ENCODE assay signal across 23 cellular contexts in the genomic region with DNA sequence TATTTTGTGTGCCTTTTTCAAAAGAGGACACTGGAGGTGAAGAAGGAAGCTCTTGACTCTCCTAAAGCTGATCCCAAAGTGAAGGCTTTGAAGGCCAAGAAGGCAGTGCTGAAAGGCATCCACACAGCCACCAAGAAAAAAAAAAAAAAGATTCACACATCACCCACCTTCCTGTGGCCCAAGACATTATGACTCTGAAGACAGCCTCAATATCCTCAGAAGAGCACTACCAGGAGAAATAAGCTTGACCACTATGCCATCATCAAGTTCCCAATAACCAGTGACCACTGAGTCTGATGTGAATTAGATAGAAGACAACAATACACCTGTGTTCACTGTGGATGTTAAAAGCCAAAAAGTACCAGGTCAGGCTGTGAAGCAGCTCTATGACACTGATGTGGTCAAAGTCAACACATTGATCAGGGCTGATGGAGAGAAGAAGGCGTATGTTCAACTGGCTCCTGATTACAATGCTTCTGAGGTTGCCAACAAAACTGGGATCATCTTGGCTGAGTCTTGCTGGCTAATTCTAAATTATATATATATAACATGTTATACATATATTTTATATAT. TPM values are rescaled to one million over a fixed set of nuclear protein-coding genes. Genes with fewer than 3 reads are reported as not detected.
DNase-seq lines count a peak whose midpoint lies in the region; ATAC-seq and TF ChIP-seq lines count a peak whose summit lies in the region.
"Had no signal": no experiment of that assay in that cellular context is flagged by ENCODE, and none has a peak within 500 bp of the region (broad histone marks: within the 10 kb centered on the region; RNA-seq: fewer than 3 reads in every experiment).

No MANE protein-coding gene starts in this region.

- intact Hi-C loops in activated CD4-positive, alpha-beta T cell treated with anti-CD3 and anti-CD28 coated beads for 36 hours (cut with DNase I, micrococcal nuclease), result no loop called here
- intact Hi-C loops in OCI-LY7 (cut with micrococcal nuclease; ENCODE audit: unreplicated experiment), result no loop called here

- no peaks in the 10 kb centered on the region for H3K27me3 Mint-ChIP-seq in activated CD4-positive, alpha-beta T cell treated with anti-CD3 and anti-CD28 coated beads for 36 hours
- no peaks in the 10 kb centered on the region for H3K27me3 Mint-ChIP-seq in stimulated activated naive CD8-positive, alpha-beta T cell treated with anti-CD3 and anti-CD28 coated beads, Interleukin-15, amount 100 ng/mL, for 72 hours

- no peak overlapping the region for H3K27ac Mint-ChIP-seq in activated CD4-positive, alpha-beta T cell treated with anti-CD3 and anti-CD28 coated beads for 36 hours
- no peak overlapping the region for H3K27ac Mint-ChIP-seq in stimulated activated naive CD8-positive, alpha-beta T cell treated with anti-CD3 and anti-CD28 coated beads, Interleukin-15, amount 100 ng/mL, for 72 hours
- H3K27ac Mint-ChIP-seq: CD8-positive, alpha-beta T cell had no signal

- H3K36me3 ChIP-seq in OCI-LY7 (ENCODE audit: insufficient read depth, low read length), result no peaks in the 10 kb centered on the region

- no peak overlapping the region for H3K4me3 ChIP-seq in OCI-LY7 (ENCODE audit: low read depth, low read length, poor library complexity, severe bottlenecking)
- H3K4me3 ChIP-seq: PC-9, SK-N-MC had no signal

- peaks cover 12% of the 10 kb centered on the region for H3K9me3 Mint-ChIP-seq in activated CD4-positive, alpha-beta T cell treated with anti-CD3 and anti-CD28 coated beads for 36 hours (ENCODE audit: low read depth)
- H3K9me3 Mint-ChIP-seq in stimulated activated naive CD8-positive, alpha-beta T cell treated with anti-CD3 and anti-CD28 coated beads, Interleukin-15, amount 100 ng/mL, for 72 hours, result peaks cover 11 to 16% of the 10 kb centered on the region in 2 donors

- POLR2A ChIA-PET in activated CD4-positive, alpha-beta T cell treated with anti-CD3 and anti-CD28 coated beads for 36 hours (lab: Charles Lee), result no interaction called here
- POLR2A ChIA-PET in OCI-LY7 (lab: Charles Lee), result no interaction called here

- no peak for DNase-seq in activated CD4-positive, alpha-beta T cell treated with anti-CD3 and anti-CD28 coated beads for 36 hours
- no peak for DNase-seq in activated CD4-positive, alpha-beta T cell treated with anti-CD3 and anti-CD28 coated beads, Interleukin-2, amount 50 U/mL, for 48 hours
- no peak for DNase-seq in stimulated activated naive CD8-positive, alpha-beta T cell treated with anti-CD3 and anti-CD28 coated beads, Interleukin-15, amount 100 ng/mL, for 72 hours
- DNase-seq in stimulated activated naive CD8-positive, alpha-beta T cell treated with anti-CD3 and anti-CD28 coated beads, Interleukin-15, Interleukin-2, amounts not matched to agents 100 U/mL and 50 U/mL, for 24 hours, result no peak
- DNase-seq in SK-N-DZ (ENCODE audit: low spot score) (peak; percentile 48), OCI-LY7 (ENCODE audit: low spot score) (no peak)
- DNase-seq: AML-193; C1 segment of cervical spinal cord; CD8-positive, alpha-beta T cell; DND-41; IMR-90; NCI-H1092; NCI-H1436; NCI-H187 treated with DMSO at 0.1 percent for 48 hours; NCI-H226; NCI-H510A treated with DMSO at 0.1 percent for 48 hours; PC-9; RPMI8226; SHP77 had no signal

- no peaks in the 10 kb centered on the region for H3K79me2 ChIP-seq in OCI-LY7 (ENCODE audit: insufficient read depth, low read depth, low read length)

- no peaks in the 10 kb centered on the region for H4K20me1 ChIP-seq in OCI-LY7 (ENCODE audit: insufficient read depth, low read length)

- CTCF ChIA-PET in activated CD4-positive, alpha-beta T cell treated with anti-CD3 and anti-CD28 coated beads for 36 hours (lab: Charles Lee), result interaction anchor here (1.1 to 1.2 kb wide), 2 partner anchors 62 to 229 kb away, joined by 3 read pairs; no protein-coding TSS in a partner anchor
- CTCF ChIA-PET in OCI-LY7 (lab: Charles Lee; ENCODE audit: unreplicated experiment), result no interaction called here

- H3K36me3 Mint-ChIP-seq in activated CD4-positive, alpha-beta T cell treated with anti-CD3 and anti-CD28 coated beads for 36 hours (ENCODE audit: low read depth), result peaks cover 19% of the 10 kb centered on the region

- no TSS peak for BruUV-seq in OCI-LY7 (replicated peaks; lab: Mats Ljungman, UMichigan)

- ATAC-seq in activated CD4-positive, alpha-beta T cell treated with anti-CD3 and anti-CD28 coated beads for 36 hours, result peak; percentile 44
- ATAC-seq in stimulated activated naive CD8-positive, alpha-beta T cell treated with anti-CD3 and anti-CD28 coated beads, Interleukin-15, amount 100 ng/mL, for 72 hours, result peak; percentile 74
- ATAC-seq in stimulated activated naive CD8-positive, alpha-beta T cell treated with anti-CD3 and anti-CD28 coated beads, Interleukin-15, Interleukin-2, amounts not matched to agents 100 U/mL and 50 U/mL, for 24 hours, result no peak
- ATAC-seq in GM18861 (IDR thresholded peaks at IDR 0.05; ENCODE audit: unreplicated experiment) (no peak), GM19023 (IDR thresholded peaks at IDR 0.05; ENCODE audit: unreplicated experiment) (no peak)
- ATAC-seq: CD8-positive, alpha-beta T cell; HCT116 had no signal

- H2AFZ ChIP-seq in OCI-LY7 (ENCODE audit: low read length), result no peak overlapping the region
- H2AFZ ChIP-seq: PC-9 had no signal

- H3K4me1 ChIP-seq in OCI-LY7 (ENCODE audit: insufficient read depth, low read length, poor library complexity, severe bottlenecking), result no peaks in the 10 kb centered on the region

- no peak overlapping the region for H3K27ac ChIP-seq in OCI-LY7 (ENCODE audit: low read depth, low read length, poor library complexity, severe bottlenecking)
- H3K27ac ChIP-seq: PC-9, SK-N-MC had no signal

- TF ChIP-seq CTCF in OCI-LY7 (conservative IDR thresholded peaks at IDR 0.05; ENCODE audit: low read length), result no peak

- H3K9me3 ChIP-seq in OCI-LY7 (ENCODE audit: low read length), result no peaks in the 10 kb centered on the region

- H3K4me3 Mint-ChIP-seq in activated CD4-positive, alpha-beta T cell treated with anti-CD3 and anti-CD28 coated beads for 36 hours, result no peak overlapping the region
- H3K4me3 Mint-ChIP-seq in stimulated activated naive CD8-positive, alpha-beta T cell treated with anti-CD3 and anti-CD28 coated beads, Interleukin-15, amount 100 ng/mL, for 72 hours, result no peak overlapping the region
- H3K4me3 Mint-ChIP-seq: CD8-positive, alpha-beta T cell had no signal

- H3K9me2 ChIP-seq in OCI-LY7 (ENCODE audit: insufficient read depth, low read length), result no peaks in the 10 kb centered on the region

- H3K4me1 Mint-ChIP-seq in activated CD4-positive, alpha-beta T cell treated with anti-CD3 and anti-CD28 coated beads for 36 hours, result peaks cover 16% of the 10 kb centered on the region
- H3K4me1 Mint-ChIP-seq in stimulated activated naive CD8-positive, alpha-beta T cell treated with anti-CD3 and anti-CD28 coated beads, Interleukin-15, amount 100 ng/mL, for 72 hours, result peaks cover 24% of the 10 kb centered on the region

- H3K4me2 ChIP-seq in OCI-LY7 (ENCODE audit: low read length), result no peak overlapping the region
- H3K4me2 ChIP-seq: PC-9 had no signal

RNA-seq across cellular contexts. Expression of a gene that starts 59.4 kb away (rescaled TPM):
- 100 to 1,000 TPM; 185 to 230 TPM for total RNA-seq in activated CD4-positive, alpha-beta T cell treated with anti-CD3 and anti-CD28 coated beads for 36 hours
- polyA plus RNA-seq in SK-N-DZ (2014; cell fraction: cytosol; rRNA removed), result 137 and 176 TPM in 2 replicates
- polyA plus RNA-seq in SK-N-DZ (2014; cell fraction: nucleus; rRNA removed), result 1,191 and 1,360 TPM in 2 replicates
- 92.6 and 103 TPM in 2 replicates for total RNA-seq in OCI-LY7 (2014; rRNA removed; shearing (Covaris generic))
- 121 TPM in 2 replicates for total RNA-seq in OCI-LY7 (2022)

Comparison
In these comparisons a context has a peak if more than half of its experiments do, and no peak if none do; other contexts are left out.
1. ATAC-seq: peak in activated CD4-positive, alpha-beta T cell treated with anti-CD3 and anti-CD28 coated beads for 36 hours (single experiment) and stimulated activated naive CD8-positive, alpha-beta T cell treated with anti-CD3 and anti-CD28 coated beads, Interleukin-15, amount 100 ng/mL, for 72 hours (single experiment); none in stimulated activated naive CD8-positive, alpha-beta T cell treated with anti-CD3 and anti-CD28 coated beads, Interleukin-15, Interleukin-2, amounts not matched to agents 100 U/mL and 50 U/mL, for 24 hours (single experiment), GM18861 (single experiment) and GM19023 (single experiment).